1 cellular context compared by ENCODE assay signal in the genomic region with DNA sequence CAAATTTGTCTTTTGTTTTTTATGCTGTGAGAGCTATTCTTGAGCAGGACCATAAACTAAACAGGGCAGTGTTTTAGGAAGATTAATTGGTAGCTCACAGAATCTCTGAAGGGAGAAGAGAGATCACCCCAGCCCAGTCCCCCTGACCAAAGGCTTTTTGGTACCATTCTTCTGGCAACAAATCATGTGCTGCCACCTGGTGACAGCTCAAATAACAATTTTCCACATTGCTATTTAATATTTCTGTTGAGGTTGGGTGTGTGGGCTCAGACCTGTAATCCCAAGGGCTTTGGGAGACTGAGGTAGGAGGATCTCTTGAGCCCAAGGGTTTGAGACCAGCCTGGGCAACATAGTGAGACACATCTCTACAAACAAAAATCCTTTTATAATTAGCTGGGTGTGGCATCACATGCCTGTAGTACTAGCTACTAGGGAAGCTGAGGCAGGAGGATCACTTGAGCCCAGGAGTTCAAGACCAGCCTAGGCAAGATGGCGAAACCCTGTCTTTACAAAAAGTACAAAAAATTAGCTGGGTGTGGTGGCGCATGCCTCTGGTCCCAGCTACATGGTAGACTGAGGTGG.
TF ChIP-seq lines count a peak whose summit lies in the region.

No MANE protein-coding gene starts in this region.

TF ChIP-seq in H1, 55 proteins besides CTCF, POLR2A, EP300 and RAD21:
- no peak for TF ChIP-seq RFX5 (IDR thresholded peaks at IDR 0.05; ENCODE audit: borderline replicate concordance, low read depth, low read length)
- TF ChIP-seq, protein P1, sequence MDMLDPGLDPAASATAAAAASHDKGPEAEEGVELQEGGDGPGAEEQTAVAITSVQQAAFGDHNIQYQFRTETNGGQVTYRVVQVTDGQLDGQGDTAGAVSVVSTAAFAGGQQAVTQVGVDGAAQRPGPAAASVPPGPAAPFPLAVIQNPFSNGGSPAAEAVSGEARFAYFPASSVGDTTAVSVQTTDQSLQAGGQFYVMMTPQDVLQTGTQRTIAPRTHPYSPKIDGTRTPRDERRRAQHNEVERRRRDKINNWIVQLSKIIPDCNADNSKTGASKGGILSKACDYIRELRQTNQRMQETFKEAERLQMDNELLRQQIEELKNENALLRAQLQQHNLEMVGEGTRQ (IDR thresholded peaks at IDR 0.05; ENCODE audit: low read length), result no peak
- no peak for TF ChIP-seq SRF (IDR thresholded peaks at IDR 0.05; ENCODE audit: low read depth, low read length)
- peak; percentile 17 for TF ChIP-seq TAF7 (optimal IDR thresholded peaks at IDR 0.05; ENCODE audit: borderline replicate concordance, low read depth, low read length)
